Comparison of ENCODE assay signal across 1 cellular context in the genomic region with DNA sequence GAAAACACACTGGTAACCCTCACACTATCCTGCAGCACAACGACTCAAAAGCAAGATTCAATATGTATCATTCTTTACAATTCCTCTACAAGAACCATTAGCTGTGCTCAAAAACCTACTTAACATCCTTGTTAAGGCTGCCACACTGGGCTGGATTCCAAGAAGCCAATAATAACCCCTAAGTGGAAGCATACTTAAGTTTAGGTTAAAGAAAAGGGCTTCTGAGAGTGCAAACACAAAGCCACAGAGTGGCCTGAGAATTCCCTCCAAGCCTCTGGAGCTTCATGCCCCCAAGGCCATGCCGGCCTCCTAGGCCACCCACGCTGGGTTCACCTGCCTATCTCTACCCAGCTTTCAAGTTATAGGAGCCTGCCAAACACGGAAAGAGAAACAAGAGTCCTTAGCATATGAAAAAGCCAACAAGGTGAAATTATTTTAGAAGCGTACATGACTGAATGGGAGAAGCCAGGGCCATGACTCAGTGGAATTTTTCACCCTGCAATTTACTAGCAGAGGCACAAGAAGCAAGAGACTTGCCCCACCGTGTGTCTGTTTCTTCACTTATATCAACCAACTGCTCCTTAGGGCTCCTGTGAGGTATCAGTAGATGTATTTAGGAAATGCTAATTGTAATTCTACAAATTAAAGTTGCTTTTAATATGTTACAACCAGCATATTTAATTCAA.
TF ChIP-seq lines count a peak whose summit lies in the region.

No MANE protein-coding gene starts in this region.

TF ChIP-seq in IMR-90, 13 proteins besides CTCF, POLR2A, EP300 and RAD21:
- TF ChIP-seq NFE2L2 (IDR thresholded peaks at IDR 0.05; ENCODE audit: low read depth, low read length): no peak
- TF ChIP-seq RCOR1 (IDR thresholded peaks at IDR 0.05; ENCODE audit: insufficient replicate concordance, low read length): no peak
- no peak for TF ChIP-seq RFX5 (IDR thresholded peaks at IDR 0.05; ENCODE audit: low read depth, low read length)
- TF ChIP-seq, protein P1, sequence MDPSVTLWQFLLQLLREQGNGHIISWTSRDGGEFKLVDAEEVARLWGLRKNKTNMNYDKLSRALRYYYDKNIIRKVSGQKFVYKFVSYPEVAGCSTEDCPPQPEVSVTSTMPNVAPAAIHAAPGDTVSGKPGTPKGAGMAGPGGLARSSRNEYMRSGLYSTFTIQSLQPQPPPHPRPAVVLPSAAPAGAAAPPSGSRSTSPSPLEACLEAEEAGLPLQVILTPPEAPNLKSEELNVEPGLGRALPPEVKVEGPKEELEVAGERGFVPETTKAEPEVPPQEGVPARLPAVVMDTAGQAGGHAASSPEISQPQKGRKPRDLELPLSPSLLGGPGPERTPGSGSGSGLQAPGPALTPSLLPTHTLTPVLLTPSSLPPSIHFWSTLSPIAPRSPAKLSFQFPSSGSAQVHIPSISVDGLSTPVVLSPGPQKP (IDR thresholded peaks at IDR 0.05; ENCODE audit: borderline replicate concordance, low read depth, low read length): no peak
TF ChIP-seq in IMR-90: peak in this region for 0.
